ENCODE assay signal across 7 cellular contexts in genomic region chr13:110734561-110734960, GRCh38.
"Had no signal": no experiment of that assay in that cellular context is flagged by ENCODE, and none has a peak within 500 bp of the region (broad histone marks: within the 10 kb centered on the region; RNA-seq: fewer than 3 reads in every experiment).

No MANE protein-coding gene starts in this region.

- H3K27me3 Mint-ChIP-seq: IgD-negative memory B cell had no signal

- H3K27ac ChIP-seq: HL-60 had no signal

- H3K4me3 ChIP-seq: K562 had no signal

- H3K4me3 Mint-ChIP-seq: IgD-negative memory B cell had no signal

- FAIRE-seq: HTR-8/SVneo, K562 had no signal

- DNase-seq: IMR-90, KBM-7, KG1 had no signal

- ATAC-seq: K562 had no signal
